In genomic region chr17:79933863-79934652, GRCh38 we compare ENCODE assay signal across 8 cellular contexts.
DNase-seq lines count a peak whose midpoint lies in the region; ATAC-seq and TF ChIP-seq lines count a peak whose summit lies in the region.

No MANE protein-coding gene starts in this region.

- no peaks in the 10 kb centered on the region for H3K9me3 Mint-ChIP-seq in activated CD4-positive, alpha-beta memory T cell treated with anti-CD3 and anti-CD28 coated beads, Interleukin-2, amount 10 ng/mL, durations not matched to agents 7 days and 5 days

- peaks cover 30% of the 10 kb centered on the region for H3K27me3 Mint-ChIP-seq in activated CD4-positive, alpha-beta memory T cell treated with anti-CD3 and anti-CD28 coated beads, Interleukin-2, amount 10 ng/mL, durations not matched to agents 7 days and 5 days

- POLR2A ChIA-PET in activated CD4-positive, alpha-beta memory T cell treated with anti-CD3 and anti-CD28 coated beads, Interleukin-2, amount 10 ng/mL, durations not matched to agents 7 days and 5 days (lab: Charles Lee), result no interaction called here
- POLR2A ChIA-PET in GM10248 (lab: Yijun Ruan, JAX), result no interaction called here

- no peak overlapping the region for H3K4me3 Mint-ChIP-seq in activated CD4-positive, alpha-beta memory T cell treated with anti-CD3 and anti-CD28 coated beads, Interleukin-2, amount 10 ng/mL, durations not matched to agents 7 days and 5 days

- peaks cover 55% of the 10 kb centered on the region for H3K4me1 Mint-ChIP-seq in activated CD4-positive, alpha-beta memory T cell treated with anti-CD3 and anti-CD28 coated beads, Interleukin-2, amount 10 ng/mL, durations not matched to agents 7 days and 5 days

- no peaks in the 10 kb centered on the region for H3K36me3 Mint-ChIP-seq in activated CD4-positive, alpha-beta memory T cell treated with anti-CD3 and anti-CD28 coated beads, Interleukin-2, amount 10 ng/mL, durations not matched to agents 7 days and 5 days (ENCODE audit: low read depth)

- no peak for TF ChIP-seq EP300 in Ishikawa (IDR thresholded peaks at IDR 0.05; ENCODE audit: borderline replicate concordance)

- no peak for ATAC-seq in HG02981 (IDR thresholded peaks at IDR 0.05; ENCODE audit: unreplicated experiment)
- ATAC-seq in HG02623 (IDR thresholded peaks at IDR 0.05; ENCODE audit: unreplicated experiment), result no peak

- CTCF ChIA-PET in activated CD4-positive, alpha-beta memory T cell treated with anti-CD3 and anti-CD28 coated beads, Interleukin-2, amount 10 ng/mL, durations not matched to agents 7 days and 5 days (lab: Charles Lee), result no interaction called here
- CTCF ChIA-PET in GM10248 (lab: Yijun Ruan, JAX), result no interaction called here

- no peak for TF ChIP-seq CTCF in GM10248 (IDR thresholded peaks at IDR 0.05; ENCODE audit: control extremely low read depth, extremely low read depth, low read depth, missing control alignments)

- H3K27ac Mint-ChIP-seq in activated CD4-positive, alpha-beta memory T cell treated with anti-CD3 and anti-CD28 coated beads, Interleukin-2, amount 10 ng/mL, durations not matched to agents 7 days and 5 days, result peak overlapping the region; percentile 6

- TF ChIP-seq RAD21 in Ishikawa (IDR thresholded peaks at IDR 0.05; ENCODE audit: low read depth), result no peak

- DNase-seq in CD1c-positive myeloid dendritic cell (ENCODE audit: extremely low spot score) (peak; percentile 64), midbrain (lab: John Stamatoyannopoulos, UW) (peak; percentile 63), NCI-H1105 (lab: John Stamatoyannopoulos, UW) (no peak), GM10248 (ENCODE audit: extremely low spot score) (no peak)
- DNase-seq in activated CD4-positive, alpha-beta memory T cell treated with anti-CD3 and anti-CD28 coated beads, Interleukin-2, amount 10 ng/mL, durations not matched to agents 7 days and 5 days, result peak; percentile 39

TF ChIP-seq in Ishikawa, 13 proteins besides CTCF, POLR2A, EP300 and RAD21:
- TF ChIP-seq USF1 (IDR thresholded peaks at IDR 0.05) (no peak), TCF12 (IDR thresholded peaks at IDR 0.05; ENCODE audit: low read depth) (0 out of 2 replicates have a peak, but pooled peaks have one; percentile 25)
TF ChIP-seq in Ishikawa: peak in this region for 1.

Comparison
In these comparisons a context has a peak if more than half of its experiments do, and no peak if none do; other contexts are left out.
1. DNase-seq: peak in CD1c-positive myeloid dendritic cell (single experiment), activated CD4-positive, alpha-beta memory T cell treated with anti-CD3 and anti-CD28 coated beads, Interleukin-2, amount 10 ng/mL, durations not matched to agents 7 days and 5 days (single experiment) and midbrain (single experiment); none in NCI-H1105 (single experiment) and GM10248 (single experiment).